Comparison of ENCODE assay signal across 17 cellular contexts in genomic region chr6:11682525-11682924, GRCh38.
"Had no signal": no experiment of that assay in that cellular context is flagged by ENCODE, and none has a peak within 500 bp of the region (broad histone marks: within the 10 kb centered on the region; RNA-seq: fewer than 3 reads in every experiment).

No MANE protein-coding gene starts in this region.

- H3K4me3 Mint-ChIP-seq: activated naive CD8-positive, alpha-beta T cell treated with anti-CD3 and anti-CD28 coated beads, Interleukin-2, amount 50 U/mL, for 24 hours; activated T-helper 17 cell treated with anti-CD3 and anti-CD28 coated beads, Interleukin-2, amount 50 U/mL, for 72 hours; endodermal cell; naive thymus-derived CD4-positive, alpha-beta T cell had no signal

- H3K4me3 ChIP-seq: ascending aorta, cardiac muscle cell, left ventricle myocardium inferior, ovary, stomach, testis, upper lobe of left lung had no signal

- H3K36me3 ChIP-seq: ascending aorta, cardiac muscle cell, left ventricle myocardium inferior, ovary, stomach, upper lobe of left lung had no signal

- H3K4me1 ChIP-seq: ascending aorta, left ventricle myocardium inferior, stomach, testis, upper lobe of left lung had no signal

- H3K27ac ChIP-seq: ascending aorta, cardiac muscle cell, left ventricle myocardium inferior, ovary, stomach, testis, upper lobe of left lung had no signal

- DNase-seq: activated CD4-positive, alpha-beta T cell treated with anti-CD3 and anti-CD28 coated beads, Interleukin-2, amount 50 U/mL, for 4 hours; activated CD4-positive, CD25-positive, alpha-beta regulatory T cell treated with anti-CD3 and anti-CD28 coated beads, Interleukin-2, amount 50 U/mL, for 72 hours; activated naive CD4-positive, alpha-beta T cell treated with Interleukin-2 at 50 U/mL for 16 hours; activated naive CD8-positive, alpha-beta T cell treated with anti-CD3 and anti-CD28 coated beads, Interleukin-2, amount 50 U/mL, for 24 hours; endodermal cell; erythroblast; left ventricle myocardium inferior; naive thymus-derived CD4-positive, alpha-beta T cell; ovary; stimulated activated CD4-positive, alpha-beta T cell treated with anti-CD3 and anti-CD28 coated beads, Interleukin-12 subunit alpha, Interleukin-12 subunit beta, amount 100 ng/mL, for 4 hours; stimulated activated CD4-positive, alpha-beta T cell treated with anti-CD3 and anti-CD28 coated beads, Interleukin-2, amount 100 ng/mL, for 24 hours; stomach; testis; upper lobe of left lung had no signal

- H3K27me3 Mint-ChIP-seq: activated naive CD8-positive, alpha-beta T cell treated with anti-CD3 and anti-CD28 coated beads, Interleukin-2, amount 50 U/mL, for 24 hours had no signal

- H3K27me3 ChIP-seq: ascending aorta, cardiac muscle cell, ovary, stomach, testis, upper lobe of left lung had no signal

- ATAC-seq: activated naive CD8-positive, alpha-beta T cell treated with anti-CD3 and anti-CD28 coated beads, Interleukin-2, amount 50 U/mL, for 24 hours; activated T-helper 17 cell treated with anti-CD3 and anti-CD28 coated beads, Interleukin-2, amount 50 U/mL, for 72 hours; naive thymus-derived CD4-positive, alpha-beta T cell had no signal

- H3K4me1 Mint-ChIP-seq: activated naive CD8-positive, alpha-beta T cell treated with anti-CD3 and anti-CD28 coated beads, Interleukin-2, amount 50 U/mL, for 24 hours; activated T-helper 17 cell treated with anti-CD3 and anti-CD28 coated beads, Interleukin-2, amount 50 U/mL, for 72 hours had no signal

- H3K9me3 ChIP-seq: ascending aorta, ovary, testis had no signal

- H3K27ac Mint-ChIP-seq: activated naive CD8-positive, alpha-beta T cell treated with anti-CD3 and anti-CD28 coated beads, Interleukin-2, amount 50 U/mL, for 24 hours; activated T-helper 17 cell treated with anti-CD3 and anti-CD28 coated beads, Interleukin-2, amount 50 U/mL, for 72 hours; endodermal cell; naive thymus-derived CD4-positive, alpha-beta T cell had no signal
